Comparison of ENCODE assay signal across 18 cellular contexts in the genomic region with DNA sequence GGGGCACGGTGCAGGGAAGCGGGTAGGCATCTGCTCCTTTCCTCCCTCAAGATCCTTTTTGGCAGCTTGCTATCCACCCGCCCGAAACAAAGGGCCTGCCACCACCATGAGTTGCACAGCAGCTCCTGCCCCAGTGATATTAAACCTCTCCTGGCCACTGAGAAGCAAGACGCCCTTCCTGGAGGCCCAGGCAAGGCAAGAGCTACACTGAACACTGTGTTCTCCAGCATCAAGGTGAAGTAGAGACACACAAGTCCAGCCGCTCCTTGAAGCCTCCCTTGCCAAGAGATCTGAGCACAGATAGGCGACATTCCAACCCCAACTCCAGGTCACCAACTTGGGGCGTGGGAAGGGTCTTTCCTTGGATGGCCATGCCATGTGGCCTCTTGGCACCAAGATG.
"Had no signal": no experiment of that assay in that cellular context is flagged by ENCODE, and none has a peak within 500 bp of the region (broad histone marks: within the 10 kb centered on the region; RNA-seq: fewer than 3 reads in every experiment).

No MANE protein-coding gene starts in this region.

- H3K27ac Mint-ChIP-seq: activated B cell treated with CpG ODN at 0.5 μM for 24 hours; activated naive CD4-positive, alpha-beta T cell treated with anti-CD3 and anti-CD28 coated beads for 36 hours; activated T-helper 17 cell treated with anti-CD3 and anti-CD28 coated beads, Interleukin-2, amount 50 U/mL, for 72 hours had no signal

- H3K4me1 ChIP-seq: vagina had no signal

- DNase-seq: activated B cell treated with CpG ODN at 0.5 μM for 24 hours; activated CD4-positive, alpha-beta T cell treated with anti-CD3 and anti-CD28 coated beads, Interleukin-2, amount 50 U/mL, for 1 hour; activated naive CD4-positive, alpha-beta T cell treated with anti-CD3 and anti-CD28 coated beads for 36 hours; activated T-cell treated with anti-CD3 and anti-CD28 coated beads for 4 hours; amniotic stem cell; hippocampal formation; left cardiac atrium; naive thymus-derived CD8-positive, alpha-beta T cell; occipital lobe; stimulated activated CD4-positive, alpha-beta T cell treated with anti-CD3 and anti-CD28 coated beads, Interleukin-2, amount 100 ng/mL, for 48 hours; stimulated activated naive CD4-positive, alpha-beta T cell treated with Interleukin-2 at 50 U/mL for 16 hours had no signal

- ATAC-seq: activated T-helper 17 cell treated with anti-CD3 and anti-CD28 coated beads, Interleukin-2, amount 50 U/mL, for 72 hours; left cardiac atrium; naive thymus-derived CD8-positive, alpha-beta T cell; SK-N-SH treated with all-trans-retinoic acid at 6 μM for 48 hours had no signal

- H3K9me3 ChIP-seq: vagina had no signal

- H3K27me3 Mint-ChIP-seq: activated T-helper 17 cell treated with anti-CD3 and anti-CD28 coated beads, Interleukin-2, amount 50 U/mL, for 72 hours; naive thymus-derived CD8-positive, alpha-beta T cell had no signal

- H3K27ac ChIP-seq: vagina had no signal

- H3K9me3 Mint-ChIP-seq: activated B cell treated with CpG ODN at 0.5 μM for 24 hours; activated naive CD4-positive, alpha-beta T cell treated with anti-CD3 and anti-CD28 coated beads for 36 hours; activated T-helper 17 cell treated with anti-CD3 and anti-CD28 coated beads, Interleukin-2, amount 50 U/mL, for 72 hours; naive thymus-derived CD8-positive, alpha-beta T cell had no signal

- H3K4me3 Mint-ChIP-seq: activated B cell treated with CpG ODN at 0.5 μM for 24 hours; activated naive CD4-positive, alpha-beta T cell treated with anti-CD3 and anti-CD28 coated beads for 36 hours; activated T-helper 17 cell treated with anti-CD3 and anti-CD28 coated beads, Interleukin-2, amount 50 U/mL, for 72 hours; naive thymus-derived CD8-positive, alpha-beta T cell had no signal

- FAIRE-seq: bronchial epithelial cell, colon, endothelial cell of umbilical vein had no signal

- H3K27me3 ChIP-seq: vagina had no signal

- H3K4me3 ChIP-seq: lung, vagina had no signal
